ENCODE assay signal across 16 cellular contexts in genomic region chr13:35957174-35957867, GRCh38.
DNase-seq lines count a peak whose midpoint lies in the region; ATAC-seq and TF ChIP-seq lines count a peak whose summit lies in the region.
"Had no signal": no experiment of that assay in that cellular context is flagged by ENCODE, and none has a peak within 500 bp of the region (broad histone marks: within the 10 kb centered on the region; RNA-seq: fewer than 3 reads in every experiment).

No MANE protein-coding gene starts in this region.

- H3K9me3 ChIP-seq in mammary epithelial cell (replicated peaks; ENCODE audit: insufficient read depth, low read length) (no peaks in the 10 kb centered on the region), left ventricle myocardium inferior (replicated peaks) (no peaks in the 10 kb centered on the region), suprapubic skin (no peaks in the 10 kb centered on the region), T-helper 17 cell (ENCODE audit: control insufficient read depth, low read length, poor library complexity, severe bottlenecking) (no peaks in the 10 kb centered on the region), colonic mucosa (no peaks in the 10 kb centered on the region)
- H3K9me3 ChIP-seq in naive thymus-derived CD4-positive, alpha-beta T cell (ENCODE audit: control insufficient read depth in 2 of 3, low read length in 3 of 3): no peaks in the 10 kb centered on the region
- H3K9me3 ChIP-seq: BE2C had no signal

- no peaks in the 10 kb centered on the region for H3K4me1 ChIP-seq in mammary epithelial cell (ENCODE audit: insufficient read depth, low read length)
- H3K4me1 ChIP-seq in left ventricle myocardium inferior: peaks cover 39% of the 10 kb centered on the region
- H3K4me1 ChIP-seq in suprapubic skin: peaks cover 17% of the 10 kb centered on the region
- H3K4me1 ChIP-seq in naive thymus-derived CD4-positive, alpha-beta T cell (ENCODE audit: control insufficient read depth in 2 of 2, insufficient read depth in 2 of 2, low read length in 2 of 2): no peaks in the 10 kb centered on the region
- H3K4me1 ChIP-seq in colonic mucosa: no peaks in the 10 kb centered on the region

- H3K4me3 Mint-ChIP-seq in naive thymus-derived CD4-positive, alpha-beta T cell: no peak overlapping the region
- H3K4me3 Mint-ChIP-seq in T-helper 17 cell: no peak overlapping the region
- H3K4me3 Mint-ChIP-seq: activated CD8-positive, alpha-beta memory T cell treated with anti-CD3 and anti-CD28 coated beads, Interleukin-2, amount 10 ng/mL, durations not matched to agents 7 days and 5 days; neural progenitor cell had no signal

- DNase-seq in GM04504 (ENCODE audit: low read depth): peak; percentile 59
- DNase-seq in mammary epithelial cell: peak; percentile 23
- no peak for DNase-seq in left ventricle myocardium inferior
- no peak for DNase-seq in suprapubic skin (ENCODE audit: low spot score in 2 of 2)
- DNase-seq in naive thymus-derived CD4-positive, alpha-beta T cell: no peak
- DNase-seq in T-helper 17 cell: no peak
- no peak for DNase-seq in colonic mucosa
- DNase-seq: activated CD8-positive, alpha-beta memory T cell treated with anti-CD3 and anti-CD28 coated beads, Interleukin-2, amount 10 ng/mL, durations not matched to agents 7 days and 5 days; activated effector memory CD4-positive, alpha-beta T cell treated with Interleukin-2 at 50 U/mL for 16 hours; amygdala; BE2C; midbrain; NCI-H1048; NCI-H2081 treated with DMSO at 0.1 percent for 48 hours; T-helper 9 cell had no signal

- H2AFZ ChIP-seq in mammary epithelial cell (ENCODE audit: low read depth, low read length): no peak overlapping the region
- H2AFZ ChIP-seq: neural progenitor cell had no signal

- no peaks in the 10 kb centered on the region for H3K27me3 ChIP-seq in mammary epithelial cell (ENCODE audit: insufficient read depth, low read length)
- no peaks in the 10 kb centered on the region for H3K27me3 ChIP-seq in left ventricle myocardium inferior (ENCODE audit: low read depth)
- H3K27me3 ChIP-seq in suprapubic skin: no peaks in the 10 kb centered on the region
- no peaks in the 10 kb centered on the region for H3K27me3 ChIP-seq in naive thymus-derived CD4-positive, alpha-beta T cell (ENCODE audit: control insufficient read depth in 2 of 2, insufficient read depth in 2 of 2, low read length in 2 of 2)
- H3K27me3 ChIP-seq in colonic mucosa: no peaks in the 10 kb centered on the region
- H3K27me3 ChIP-seq: BE2C, neural progenitor cell had no signal

- dilution Hi-C loops in mammary epithelial cell (cut with HindIII; ENCODE audit: low sequenced_read_pairs): no loop called here

- H3K9ac ChIP-seq in mammary epithelial cell (ENCODE audit: insufficient read depth, low read length): no peak overlapping the region
- no peak overlapping the region for H3K9ac ChIP-seq in colonic mucosa (ENCODE audit: low read depth in 2 of 2, low read length in 2 of 2)
- H3K9ac ChIP-seq: neural progenitor cell had no signal

- H3K4me2 ChIP-seq in mammary epithelial cell (ENCODE audit: insufficient read depth, low read depth, low read length): no peak overlapping the region
- H3K4me2 ChIP-seq: neural progenitor cell had no signal

- H3K27me3 Mint-ChIP-seq in naive thymus-derived CD4-positive, alpha-beta T cell: peaks cover 0 to 2% (median 0%) of the 10 kb centered on the region in 5 donors
- H3K27me3 Mint-ChIP-seq in T-helper 17 cell: no peaks in the 10 kb centered on the region
- H3K27me3 Mint-ChIP-seq: activated CD8-positive, alpha-beta memory T cell treated with anti-CD3 and anti-CD28 coated beads, Interleukin-2, amount 10 ng/mL, durations not matched to agents 7 days and 5 days had no signal

- no peak for TF ChIP-seq POLR2A in suprapubic skin (IDR thresholded peaks at IDR 0.05)

- H3K9me3 Mint-ChIP-seq in naive thymus-derived CD4-positive, alpha-beta T cell: peaks cover 0 to 3% (median 0%) of the 10 kb centered on the region in 11 donors
- H3K9me3 Mint-ChIP-seq: neural progenitor cell had no signal

- H3K4me3 ChIP-seq in mammary epithelial cell (replicated peaks in 1 of 3; ENCODE audit: insufficient read depth in 1 of 3, low read depth in 2 of 3, low read length in 3 of 3) (no peak overlapping the region), left ventricle myocardium inferior (no peak overlapping the region), suprapubic skin (no peak overlapping the region), colonic mucosa (no peak overlapping the region)
- H3K4me3 ChIP-seq in naive thymus-derived CD4-positive, alpha-beta T cell (ENCODE audit: low read length): no peak overlapping the region
- H3K4me3 ChIP-seq: neural progenitor cell had no signal

- peaks cover 0 to 1% (median 0%) of the 10 kb centered on the region in 7 donors for H3K4me1 Mint-ChIP-seq in naive thymus-derived CD4-positive, alpha-beta T cell
- no peaks in the 10 kb centered on the region for H3K4me1 Mint-ChIP-seq in T-helper 17 cell
- H3K4me1 Mint-ChIP-seq: activated CD8-positive, alpha-beta memory T cell treated with anti-CD3 and anti-CD28 coated beads, Interleukin-2, amount 10 ng/mL, durations not matched to agents 7 days and 5 days had no signal

- CTCF ChIA-PET in mammary epithelial cell (lab: Charles Lee; ENCODE audit: low non-redundant PET): no interaction called here
- CTCF ChIA-PET in naive thymus-derived CD4-positive, alpha-beta T cell (lab: Charles Lee): no interaction called here

- TF ChIP-seq EP300 in suprapubic skin (IDR thresholded peaks at IDR 0.05): no peak

- no peaks in the 10 kb centered on the region for H3K36me3 Mint-ChIP-seq in naive thymus-derived CD4-positive, alpha-beta T cell
- no peaks in the 10 kb centered on the region for H3K36me3 Mint-ChIP-seq in T-helper 17 cell (ENCODE audit: low read depth)
- H3K36me3 Mint-ChIP-seq: activated CD8-positive, alpha-beta memory T cell treated with anti-CD3 and anti-CD28 coated beads, Interleukin-2, amount 10 ng/mL, durations not matched to agents 7 days and 5 days; neural progenitor cell had no signal

- H3K36me3 ChIP-seq in mammary epithelial cell (ENCODE audit: insufficient read depth, low read length): no peaks in the 10 kb centered on the region
- H3K36me3 ChIP-seq in left ventricle myocardium inferior: no peaks in the 10 kb centered on the region
- H3K36me3 ChIP-seq in suprapubic skin: no peaks in the 10 kb centered on the region
- no peaks in the 10 kb centered on the region for H3K36me3 ChIP-seq in naive thymus-derived CD4-positive, alpha-beta T cell (ENCODE audit: control insufficient read depth in 2 of 3, insufficient read depth in 3 of 3, low read length in 3 of 3)
- no peaks in the 10 kb centered on the region for H3K36me3 ChIP-seq in colonic mucosa
- H3K36me3 ChIP-seq: BE2C, neural progenitor cell had no signal

- H3K27ac ChIP-seq in mammary epithelial cell (ENCODE audit: insufficient read depth, low read depth, low read length): no peak overlapping the region
- peak overlapping the region; percentile 56 for H3K27ac ChIP-seq in left ventricle myocardium inferior (replicated peaks)
- H3K27ac ChIP-seq in suprapubic skin: peak overlapping the region; percentile 75
- H3K27ac ChIP-seq in naive thymus-derived CD4-positive, alpha-beta T cell (ENCODE audit: low read depth, low read length): no peak overlapping the region
- no peak overlapping the region for H3K27ac ChIP-seq in colonic mucosa
- H3K27ac ChIP-seq: neural progenitor cell had no signal

- POLR2A ChIA-PET in naive thymus-derived CD4-positive, alpha-beta T cell (lab: Charles Lee): no interaction called here

- no peak for ATAC-seq in naive thymus-derived CD4-positive, alpha-beta T cell
- no peak for ATAC-seq in T-helper 17 cell
- ATAC-seq: activated CD8-positive, alpha-beta memory T cell treated with anti-CD3 and anti-CD28 coated beads, Interleukin-2, amount 10 ng/mL, durations not matched to agents 7 days and 5 days had no signal

- H3K79me2 ChIP-seq in mammary epithelial cell (ENCODE audit: insufficient read depth, low read length): no peaks in the 10 kb centered on the region

- in situ Hi-C loops in mammary epithelial cell (cut with MboI; ENCODE audit: low sequenced_read_pairs in 2 of 2): no loop called here

- intact Hi-C loops in mammary epithelial cell (cut with micrococcal nuclease): loop anchor here (10.0 kb wide), 1 partner anchor 103 kb away; no protein-coding TSS in a partner anchor
- intact Hi-C loops in left ventricle myocardium inferior (cut with micrococcal nuclease): loop anchor here (10.0 kb wide), 1 partner anchor 133 kb away; no protein-coding TSS in a partner anchor
- intact Hi-C loops in naive thymus-derived CD4-positive, alpha-beta T cell (cut with micrococcal nuclease): no loop called here
- intact Hi-C loops in colonic mucosa (cut with DNase I): no loop called here

- 9% methylated on average over 1 of the region's 1 CpG for WGBS in mammary epithelial cell (ENCODE audit: low coverage, missing lambda C conversion rate)
- WGBS in suprapubic skin: 36% methylated on average over 1 of the region's 1 CpG

- no peak for TF ChIP-seq CTCF in mammary epithelial cell (conservative IDR thresholded peaks at IDR 0.05 in 1 of 2, IDR thresholded peaks at IDR 0.05 in 1 of 2; ENCODE audit: extremely low read depth in 1 of 2, insufficient read depth in 1 of 2, low read depth in 1 of 2, low read length in 2 of 2)
- TF ChIP-seq CTCF in left ventricle myocardium inferior (IDR thresholded peaks at IDR 0.05; ENCODE audit: borderline replicate concordance): no peak
- no peak for TF ChIP-seq CTCF in suprapubic skin (IDR thresholded peaks at IDR 0.05)
- TF ChIP-seq CTCF in colonic mucosa (IDR thresholded peaks at IDR 0.05): no peak

- no peak overlapping the region for H3K27ac Mint-ChIP-seq in naive thymus-derived CD4-positive, alpha-beta T cell
- H3K27ac Mint-ChIP-seq in T-helper 17 cell: no peak overlapping the region
- H3K27ac Mint-ChIP-seq: activated CD8-positive, alpha-beta memory T cell treated with anti-CD3 and anti-CD28 coated beads, Interleukin-2, amount 10 ng/mL, durations not matched to agents 7 days and 5 days; neural progenitor cell had no signal

- no peaks in the 10 kb centered on the region for H4K20me1 ChIP-seq in mammary epithelial cell (ENCODE audit: insufficient read depth, low read length)

- no TSS peak for BruUV-seq in mammary epithelial cell (replicated peaks; lab: Mats Ljungman, UMichigan)

Comparison
In these comparisons a context has a peak if more than half of its experiments do, and no peak if none do; other contexts are left out.
1. DNase-seq: peak in GM04504 (single experiment) and mammary epithelial cell (single experiment); none in left ventricle myocardium inferior (single experiment), suprapubic skin (0 of 2), naive thymus-derived CD4-positive, alpha-beta T cell (0 of 9), T-helper 17 cell (0 of 3) and colonic mucosa (single experiment).
2. H3K27ac ChIP-seq: peak in left ventricle myocardium inferior (single experiment) and suprapubic skin (single experiment); none in mammary epithelial cell (single experiment), naive thymus-derived CD4-positive, alpha-beta T cell (single experiment) and colonic mucosa (single experiment).
3. intact Hi-C loops: an anchor here in mammary epithelial cell (10.0 kb wide) and left ventricle myocardium inferior (10.0 kb wide); none called in naive thymus-derived CD4-positive, alpha-beta T cell and colonic mucosa.